In the genomic region with DNA sequence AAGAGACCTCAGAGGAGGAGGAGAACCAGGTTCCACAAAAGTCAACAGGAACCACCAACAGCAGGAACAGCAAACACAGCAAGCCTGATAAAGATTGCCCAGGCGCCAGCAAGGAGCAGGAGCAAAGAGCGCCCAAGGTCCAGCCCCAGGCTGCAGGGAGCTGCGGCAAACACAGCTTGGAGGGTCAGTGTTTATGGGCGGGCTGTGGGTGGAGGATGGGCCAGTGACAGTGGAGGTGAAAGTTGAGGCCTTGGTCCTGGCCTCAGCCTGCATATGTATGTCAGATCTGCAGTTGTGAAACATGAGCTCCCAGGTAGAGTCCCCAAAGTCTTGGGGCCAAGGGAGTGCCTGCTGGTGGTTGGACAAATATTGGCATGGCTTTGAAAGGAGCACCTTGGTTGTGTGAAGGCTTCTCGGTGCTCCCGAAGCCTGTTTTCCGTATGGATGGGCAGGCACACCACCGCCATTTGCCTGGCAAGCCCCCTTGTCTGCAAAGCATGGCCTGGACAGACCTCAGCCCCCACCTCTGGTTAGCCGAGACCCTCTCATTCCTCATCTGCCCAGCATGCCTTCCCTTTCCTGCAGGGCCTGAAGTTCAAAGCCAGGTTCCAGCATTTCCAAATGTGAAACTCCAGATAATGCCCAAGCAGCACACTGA, we compare ENCODE assay signal across 22 cellular contexts. TPM values are rescaled to one million over a fixed set of nuclear protein-coding genes. Genes with fewer than 3 reads are reported as not detected.
A peak's percentile ranks its signal among the peaks of the same experiment; 100 is the strongest.
DNase-seq lines count a peak whose midpoint lies in the region; ATAC-seq and TF ChIP-seq lines count a peak whose summit lies in the region.
"Had no signal": no experiment of that assay in that cellular context is flagged by ENCODE, and none has a peak within 500 bp of the region (broad histone marks: within the 10 kb centered on the region; RNA-seq: fewer than 3 reads in every experiment).

No MANE protein-coding gene starts in this region.

- peak overlapping the region; percentile 86 for H3K27ac Mint-ChIP-seq in progenitor cell of endocrine pancreas
- H3K27ac Mint-ChIP-seq: activated naive CD4-positive, alpha-beta T cell treated with anti-CD3 and anti-CD28 coated beads, Interleukin-2, amount 50 U/mL, for 24 hours; activated T-cell treated with anti-CD3 and anti-CD28 coated beads, Interleukin-2, amount 50 U/mL, for 72 hours; effector memory CD8-positive, alpha-beta T cell; natural killer cell treated with Interleukin-12 subunit alpha and Interleukin-12 subunit beta and Interleukin-15 and Interleukin-18, amount 100 ng/mL, for 72 hours; T-cell had no signal

- TF ChIP-seq CTCF in RWPE1 (conservative IDR thresholded peaks at IDR 0.05; ENCODE audit: low read depth) (no peak), progenitor cell of endocrine pancreas (IDR thresholded peaks at IDR 0.05; ENCODE audit: unreplicated experiment) (no peak), brain microvascular endothelial cell (IDR thresholded peaks at IDR 0.05; ENCODE audit: low read depth, low read length, missing control alignments) (no peak)

- H3K9me3 ChIP-seq in iPS-20b (ENCODE audit: insufficient read depth, low read depth, low read length) = no peaks in the 10 kb centered on the region
- H3K9me3 ChIP-seq: heart left ventricle, psoas muscle, suprapubic skin had no signal

- CTCF ChIA-PET in RWPE1 (lab: Yijun Ruan, JAX) = interaction anchor here (0.6 kb wide), 1 partner anchor 384 kb away, joined by 4 read pairs; no protein-coding TSS in a partner anchor

- H3K36me3 ChIP-seq in H7 (replicated peaks; ENCODE audit: control insufficient read depth, insufficient read depth, low read length) (0 out of 2 replicates have a peak, but pooled peaks cover 1% of the 10 kb centered on the region), iPS-20b (ENCODE audit: insufficient read depth, low read depth, low read length) (0 out of 2 replicates have a peak, but pooled peaks cover 8% of the 10 kb centered on the region), brain microvascular endothelial cell (replicated peaks) (peaks cover 2% of the 10 kb centered on the region)

- H3K36me3 Mint-ChIP-seq in progenitor cell of endocrine pancreas (ENCODE audit: insufficient read depth) = peaks cover 3% of the 10 kb centered on the region
- H3K36me3 Mint-ChIP-seq: natural killer cell treated with Interleukin-12 subunit alpha and Interleukin-12 subunit beta and Interleukin-15 and Interleukin-18, amount 100 ng/mL, for 72 hours had no signal

- no peaks in the 10 kb centered on the region for H3K27me3 Mint-ChIP-seq in progenitor cell of endocrine pancreas
- H3K27me3 Mint-ChIP-seq: activated naive CD4-positive, alpha-beta T cell treated with anti-CD3 and anti-CD28 coated beads, Interleukin-2, amount 50 U/mL, for 24 hours; natural killer cell treated with Interleukin-12 subunit alpha and Interleukin-12 subunit beta and Interleukin-15 and Interleukin-18, amount 100 ng/mL, for 72 hours; T-cell had no signal

- H3K4me3 Mint-ChIP-seq in progenitor cell of endocrine pancreas (ENCODE audit: low read depth) = no peak overlapping the region
- H3K4me3 Mint-ChIP-seq: activated naive CD4-positive, alpha-beta T cell treated with anti-CD3 and anti-CD28 coated beads, Interleukin-2, amount 50 U/mL, for 24 hours; activated T-cell treated with anti-CD3 and anti-CD28 coated beads, Interleukin-2, amount 50 U/mL, for 72 hours; CD4-positive, alpha-beta memory T cell; effector memory CD8-positive, alpha-beta T cell; natural killer cell treated with Interleukin-12 subunit alpha and Interleukin-12 subunit beta and Interleukin-15 and Interleukin-18, amount 100 ng/mL, for 72 hours; T-cell had no signal

- ATAC-seq in GM21825 (IDR thresholded peaks at IDR 0.05; ENCODE audit: unreplicated experiment) = no peak
- ATAC-seq: activated T-cell treated with anti-CD3 and anti-CD28 coated beads, Interleukin-2, amount 50 U/mL, for 72 hours; effector memory CD8-positive, alpha-beta T cell; heart left ventricle; natural killer cell treated with Interleukin-12 subunit alpha and Interleukin-12 subunit beta and Interleukin-15 and Interleukin-18, amount 100 ng/mL, for 72 hours; T-cell had no signal

- H3K4me1 Mint-ChIP-seq in progenitor cell of endocrine pancreas (ENCODE audit: low read depth) = peaks cover 14% of the 10 kb centered on the region

- no peaks in the 10 kb centered on the region for H3K27me3 ChIP-seq in H7 (ENCODE audit: control insufficient read depth, insufficient read depth, low read length)
- H3K27me3 ChIP-seq in iPS-20b (ENCODE audit: insufficient read depth, low read length) = no peaks in the 10 kb centered on the region
- H3K27me3 ChIP-seq in brain microvascular endothelial cell (replicated peaks) = no peaks in the 10 kb centered on the region
- H3K27me3 ChIP-seq: heart left ventricle, suprapubic skin had no signal

- H3K27ac ChIP-seq in RWPE1 (peak overlapping the region; percentile 34; the same call in 1 of the 2 replicates), iPS-20b (ENCODE audit: low read length) (no peak overlapping the region), substantia nigra (ENCODE audit: low read depth, low read length, poor library complexity, severe bottlenecking) (no peak overlapping the region), brain microvascular endothelial cell (no peak overlapping the region)
- H3K27ac ChIP-seq: heart left ventricle, psoas muscle, suprapubic skin had no signal

- peaks cover 9% of the 10 kb centered on the region; the same call in 1 of the 2 replicates for H3K4me1 ChIP-seq in iPS-20b (ENCODE audit: insufficient read depth, low read length)
- H3K4me1 ChIP-seq: psoas muscle had no signal

- no peak overlapping the region for H3K4me3 ChIP-seq in H7 (ENCODE audit: insufficient read depth, low read depth, low read length)
- H3K4me3 ChIP-seq in iPS-20b (ENCODE audit: low read length) = no peak overlapping the region
- no peak overlapping the region for H3K4me3 ChIP-seq in brain microvascular endothelial cell (ENCODE audit: low read depth, low read length)
- H3K4me3 ChIP-seq: heart left ventricle, psoas muscle, suprapubic skin had no signal

- DNase-seq in H7 (peak; percentile 67), RWPE1 (ENCODE audit: low spot score) (no peak), progenitor cell of endocrine pancreas (ENCODE audit: low spot score, unreplicated experiment) (no peak), substantia nigra (lab: John Stamatoyannopoulos, UW) (no peak), brain microvascular endothelial cell (no peak)
- DNase-seq: activated T-cell treated with anti-CD3 and anti-CD28 coated beads, Interleukin-2, amount 50 U/mL, for 72 hours; CD4-positive, alpha-beta memory T cell; DMS79; effector memory CD8-positive, alpha-beta T cell; kidney glomerular epithelial cell; NCI-H1105 treated with DMSO at 0.1 percent for 48 hours; NCI-H2107; NCI-H510A treated with DMSO at 0.1 percent for 48 hours; psoas muscle; stimulated activated CD8-positive, alpha-beta memory T cell treated with anti-CD3 and anti-CD28 coated beads, Interleukin-4, amount 100 ng/mL, for 48 hours; T-cell had no signal

- H3K9ac ChIP-seq in iPS-20b (ENCODE audit: low read depth, low read length) = peak overlapping the region; percentile 41

- POLR2A ChIA-PET in RWPE1 (lab: Yijun Ruan, JAX; ENCODE audit: low non-redundant PET) = no interaction called here

- H3K9me3 Mint-ChIP-seq in progenitor cell of endocrine pancreas (ENCODE audit: low read depth) = no peaks in the 10 kb centered on the region
- H3K9me3 Mint-ChIP-seq: activated naive CD4-positive, alpha-beta T cell treated with anti-CD3 and anti-CD28 coated beads, Interleukin-2, amount 50 U/mL, for 24 hours; activated T-cell treated with anti-CD3 and anti-CD28 coated beads, Interleukin-2, amount 50 U/mL, for 72 hours; CD4-positive, alpha-beta memory T cell; effector memory CD8-positive, alpha-beta T cell; natural killer cell treated with Interleukin-12 subunit alpha and Interleukin-12 subunit beta and Interleukin-15 and Interleukin-18, amount 100 ng/mL, for 72 hours; T-cell had no signal

- in situ Hi-C loops in brain microvascular endothelial cell (cut with HindIII; ENCODE audit: low pct_ligation_motif_present, low sequenced_read_pairs) = no loop called here

RNA-seq across cellular contexts. Expression of a gene that starts 2.0 kb away (rescaled TPM):
- total RNA-seq in H7 (2014; rRNA removed; shearing (Covaris generic)) = 1.0 and 2.0 TPM in 2 replicates
- not detected in 2 replicates for total RNA-seq in progenitor cell of endocrine pancreas
- total RNA-seq: CD4-positive, alpha-beta memory T cell; natural killer cell treated with Interleukin-12 subunit alpha and Interleukin-12 subunit beta and Interleukin-15 and Interleukin-18, amount 100 ng/mL, for 72 hours had no signal

RNA-seq across cellular contexts. Expression of a gene that starts 29.3 kb away (rescaled TPM):
- total RNA-seq in H7 (2014; rRNA removed; shearing (Covaris generic)) = 24.9 and 36.2 TPM in 2 replicates
- total RNA-seq in progenitor cell of endocrine pancreas = 69.1 and 72.3 TPM in 2 replicates

RNA-seq across cellular contexts. Expression of a gene that starts 29.4 kb away (rescaled TPM):
- 91.0 and 92.0 TPM in 2 replicates for total RNA-seq in H7 (2014; rRNA removed; shearing (Covaris generic))
- 49.9 and 51.1 TPM in 2 replicates for total RNA-seq in progenitor cell of endocrine pancreas
